8 cellular contexts compared by ENCODE assay signal in the genomic region with DNA sequence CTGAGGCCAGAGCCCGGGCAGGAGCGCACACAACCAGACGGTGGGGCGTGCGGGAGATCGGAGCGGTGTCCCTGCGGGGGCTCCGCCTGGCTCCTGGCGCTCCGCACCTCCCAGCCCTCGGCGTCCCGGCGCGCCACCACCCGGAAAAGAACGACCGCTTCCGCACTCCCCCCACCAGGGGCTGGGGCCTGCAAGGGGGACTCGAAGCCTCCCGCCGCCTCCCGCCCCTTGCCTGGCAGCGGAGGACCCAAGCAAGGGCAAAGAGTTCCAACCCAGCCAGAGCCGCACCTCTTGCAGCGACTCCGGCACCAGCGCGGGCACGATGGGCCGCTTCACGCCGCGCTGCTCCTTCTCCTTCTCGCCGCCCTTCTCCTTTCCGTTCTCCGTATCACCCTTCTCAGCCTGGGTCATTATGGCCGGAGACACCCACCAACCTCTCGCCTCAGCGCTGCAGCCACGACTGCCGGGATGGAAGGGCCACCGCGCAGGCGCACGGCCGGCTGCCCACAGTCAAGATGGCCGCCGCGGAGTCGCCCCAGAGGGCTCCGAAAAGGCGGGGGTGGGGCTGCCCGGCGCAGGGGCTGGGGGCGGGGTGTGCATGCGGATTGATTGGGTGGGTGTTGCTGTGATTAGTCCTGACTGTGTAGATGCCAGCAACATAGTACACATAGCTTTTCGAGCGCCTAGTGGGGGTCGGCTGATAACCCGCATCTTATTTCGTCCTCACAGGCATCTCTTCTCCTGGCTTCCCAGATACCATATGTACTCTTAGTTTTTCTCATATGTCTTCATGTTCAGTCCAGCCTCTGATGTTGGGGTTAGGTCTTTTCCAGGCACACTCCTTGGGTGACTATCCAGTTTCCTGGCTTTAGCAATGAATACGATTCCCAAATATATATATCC. TPM values are rescaled to one million over a fixed set of nuclear protein-coding genes. Genes with fewer than 3 reads are reported as not detected.
DNase-seq lines count a peak whose midpoint lies in the region; ATAC-seq and TF ChIP-seq lines count a peak whose summit lies in the region.

A gene with protein sequence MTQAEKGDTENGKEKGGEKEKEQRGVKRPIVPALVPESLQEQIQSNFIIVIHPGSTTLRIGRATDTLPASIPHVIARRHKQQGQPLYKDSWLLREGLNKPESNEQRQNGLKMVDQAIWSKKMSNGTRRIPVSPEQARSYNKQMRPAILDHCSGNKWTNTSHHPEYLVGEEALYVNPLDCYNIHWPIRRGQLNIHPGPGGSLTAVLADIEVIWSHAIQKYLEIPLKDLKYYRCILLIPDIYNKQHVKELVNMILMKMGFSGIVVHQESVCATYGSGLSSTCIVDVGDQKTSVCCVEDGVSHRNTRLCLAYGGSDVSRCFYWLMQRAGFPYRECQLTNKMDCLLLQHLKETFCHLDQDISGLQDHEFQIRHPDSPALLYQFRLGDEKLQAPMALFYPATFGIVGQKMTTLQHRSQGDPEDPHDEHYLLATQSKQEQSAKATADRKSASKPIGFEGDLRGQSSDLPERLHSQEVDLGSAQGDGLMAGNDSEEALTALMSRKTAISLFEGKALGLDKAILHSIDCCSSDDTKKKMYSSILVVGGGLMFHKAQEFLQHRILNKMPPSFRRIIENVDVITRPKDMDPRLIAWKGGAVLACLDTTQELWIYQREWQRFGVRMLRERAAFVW (minus strand): TSS at position 462 of the 903 bp plus-strand sequence. CDS start 51 bp downstream, at position 411.

- peak; percentile 85 for TF ChIP-seq POLR2A in GM15510 (IDR thresholded peaks at IDR 0.05; ENCODE audit: borderline replicate concordance, extremely low read depth, insufficient read length)

- in situ Hi-C loops in astrocyte of the cerebellum (cut with HindIII; ENCODE audit: low sequenced_read_pairs) = no loop called here

- H3K4me2 ChIP-seq in hepatocyte = peak within 1 kb of the TSS; percentile 80

- intact Hi-C loops in aorta (cut with DNase I) = loop anchor here in 1 of 2 donors (10.0 kb wide), 1 partner anchor 537 kb away; a partner anchor contains a TSS

- peak; percentile 82 for ATAC-seq in HG02763 (IDR thresholded peaks at IDR 0.05; ENCODE audit: unreplicated experiment)
- peak; percentile 99 for ATAC-seq in aorta (ENCODE audit: low FRiP score)

- peaks cover 29% of the 10 kb centered on the region for H3K79me2 ChIP-seq in hepatocyte

- H2AFZ ChIP-seq in hepatocyte = peak within 1 kb of the TSS; percentile 87

- TF ChIP-seq CTCF in astrocyte of the cerebellum (IDR thresholded peaks at IDR 0.05; ENCODE audit: low read depth, low read length, missing control alignments) (no peak), hepatocyte (IDR thresholded peaks at IDR 0.05; ENCODE audit: poor library complexity) (no peak)

- H3K9me2 ChIP-seq in hepatocyte (replicated peaks; ENCODE audit: insufficient read depth) = no peaks in the 10 kb centered on the region

- no peaks in the 10 kb centered on the region for H4K20me1 ChIP-seq in hepatocyte (ENCODE audit: insufficient read depth, poor library complexity, severe bottlenecking)

- no peaks in the 10 kb centered on the region for H3K9me3 ChIP-seq in hepatocyte (ENCODE audit: low read depth)
- H3K9me3 ChIP-seq in aorta (ENCODE audit: control insufficient read depth, low read length) = no peaks in the 10 kb centered on the region

- peak within 1 kb of the TSS; percentile 94 for H3K27ac ChIP-seq in hepatocyte
- peak within 1 kb of the TSS in 1 of 2 donors; percentile 77 for H3K27ac ChIP-seq in aorta (ENCODE audit: low read depth in 1 of 2, low read length in 2 of 2)

- 2% methylated on average over 54 of the region's 65 CpGs for WGBS in hepatocyte (ENCODE audit: low lambda C conversion rate, missing lambda C conversion rate)
- WGBS in aorta, 2 donors = 1% methylated on average over 62 to 65 of the region's 65 CpGs

- peak within 1 kb of the TSS; percentile 81 for H3K4me3 ChIP-seq in astrocyte of the cerebellum (ENCODE audit: low read depth, low read length)
- H3K4me3 ChIP-seq in hepatocyte = peak within 1 kb of the TSS; percentile 89
- H3K4me3 ChIP-seq in aorta (ENCODE audit: low read length in 2 of 2) = peak within 1 kb of the TSS; percentile 67 to 95

- DNase-seq in NCI-H146 (lab: John Stamatoyannopoulos, UW) = peak; percentile 87
- peak; percentile 76 for DNase-seq in T-helper 22 cell (ENCODE audit: low read depth)
- peak; percentile 49 for DNase-seq in astrocyte of the cerebellum (ENCODE audit: low read depth)
- DNase-seq in hepatocyte (ENCODE audit: low spot score) = peak; percentile 93
- DNase-seq in renal cortical epithelial cell (ENCODE audit: low read depth) = peak; percentile 55
- peak; percentile 90 to 95 for DNase-seq in aorta

- H3K36me3 ChIP-seq in hepatocyte (replicated peaks; ENCODE audit: insufficient read depth, low read depth) = peaks cover 9% of the 10 kb centered on the region
- peaks cover 0 to 2% of the 10 kb centered on the region in 2 donors for H3K36me3 ChIP-seq in aorta (ENCODE audit: control insufficient read depth in 1 of 2, insufficient read depth in 2 of 2, low read length in 1 of 2)

- H3K4me1 ChIP-seq in hepatocyte (ENCODE audit: insufficient read depth) (peaks cover 16% of the 10 kb centered on the region), aorta (ENCODE audit: control insufficient read depth in 1 of 2, insufficient read depth in 2 of 2, low read length in 2 of 2) (no peaks in the 10 kb centered on the region)

- H3K27me3 ChIP-seq in hepatocyte (no peaks in the 10 kb centered on the region), aorta (ENCODE audit: control insufficient read depth in 1 of 2, insufficient read depth in 2 of 2, low read length in 1 of 2) (no peaks in the 10 kb centered on the region)

RNA-seq across cellular contexts. Expression of the gene that starts here (rescaled TPM):
- 27.2 and 29.1 TPM in 2 replicates for total RNA-seq in hepatocyte
- 17.2 and 19.6 TPM in 2 replicates for polyA plus RNA-seq in hepatocyte
- total RNA-seq in renal cortical epithelial cell = 46.4 and 47.2 TPM in 2 replicates
- total RNA-seq in aorta = 10 to 100 TPM; 18.9 to 29.1 TPM
- 10 to 100 TPM in 1 of 2 donors, 1 to 10 TPM in 1; 5.4 to 14.0 TPM for polyA plus RNA-seq in aorta
